Comparison of ENCODE assay signal across 8 cellular contexts in genomic region chr1:204494281-204495077, GRCh38. TPM values are rescaled to one million over a fixed set of nuclear protein-coding genes. Genes with fewer than 3 reads are reported as not detected.
DNase-seq lines count a peak whose midpoint lies in the region; ATAC-seq and TF ChIP-seq lines count a peak whose summit lies in the region.

A gene with protein sequence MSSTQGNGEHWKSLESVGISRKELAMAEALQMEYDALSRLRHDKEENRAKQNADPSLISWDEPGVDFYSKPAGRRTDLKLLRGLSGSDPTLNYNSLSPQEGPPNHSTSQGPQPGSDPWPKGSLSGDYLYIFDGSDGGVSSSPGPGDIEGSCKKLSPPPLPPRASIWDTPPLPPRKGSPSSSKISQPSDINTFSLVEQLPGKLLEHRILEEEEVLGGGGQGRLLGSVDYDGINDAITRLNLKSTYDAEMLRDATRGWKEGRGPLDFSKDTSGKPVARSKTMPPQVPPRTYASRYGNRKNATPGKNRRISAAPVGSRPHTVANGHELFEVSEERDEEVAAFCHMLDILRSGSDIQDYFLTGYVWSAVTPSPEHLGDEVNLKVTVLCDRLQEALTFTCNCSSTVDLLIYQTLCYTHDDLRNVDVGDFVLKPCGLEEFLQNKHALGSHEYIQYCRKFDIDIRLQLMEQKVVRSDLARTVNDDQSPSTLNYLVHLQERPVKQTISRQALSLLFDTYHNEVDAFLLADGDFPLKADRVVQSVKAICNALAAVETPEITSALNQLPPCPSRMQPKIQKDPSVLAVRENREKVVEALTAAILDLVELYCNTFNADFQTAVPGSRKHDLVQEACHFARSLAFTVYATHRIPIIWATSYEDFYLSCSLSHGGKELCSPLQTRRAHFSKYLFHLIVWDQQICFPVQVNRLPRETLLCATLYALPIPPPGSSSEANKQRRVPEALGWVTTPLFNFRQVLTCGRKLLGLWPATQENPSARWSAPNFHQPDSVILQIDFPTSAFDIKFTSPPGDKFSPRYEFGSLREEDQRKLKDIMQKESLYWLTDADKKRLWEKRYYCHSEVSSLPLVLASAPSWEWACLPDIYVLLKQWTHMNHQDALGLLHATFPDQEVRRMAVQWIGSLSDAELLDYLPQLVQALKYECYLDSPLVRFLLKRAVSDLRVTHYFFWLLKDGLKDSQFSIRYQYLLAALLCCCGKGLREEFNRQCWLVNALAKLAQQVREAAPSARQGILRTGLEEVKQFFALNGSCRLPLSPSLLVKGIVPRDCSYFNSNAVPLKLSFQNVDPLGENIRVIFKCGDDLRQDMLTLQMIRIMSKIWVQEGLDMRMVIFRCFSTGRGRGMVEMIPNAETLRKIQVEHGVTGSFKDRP (N-terminal part only) (minus strand): TSS chr1:204494805. CDS start chr1:204469802, 25,003 bp downstream.

- DNase-seq in NCI-H460 (ENCODE audit: extremely low read depth, low read depth) (peak; percentile 79), coronary artery (ENCODE audit: low spot score) (peak; percentile 90), left lobe of liver (ENCODE audit: low spot score) (peak; percentile 85)
- peak; percentile 81 for DNase-seq in activated CD4-positive, alpha-beta T cell treated with anti-CD3 and anti-CD28 coated beads for 48 hours
- DNase-seq in stimulated activated CD4-positive, alpha-beta T cell treated with anti-CD3 and anti-CD28 coated beads, Interleukin-2, amount 100 ng/mL, for 48 hours, result peak; percentile 58 to 61

- H3K4me3 ChIP-seq in coronary artery, result peak within 1 kb of the TSS; percentile 98

- peak; percentile 59 for ATAC-seq in HG03378 (IDR thresholded peaks at IDR 0.05; ENCODE audit: unreplicated experiment)
- peak; percentile 89 for ATAC-seq in left lobe of liver

- TF ChIP-seq CTCF in C4-2B (conservative IDR thresholded peaks at IDR 0.05) (peak; percentile 75), coronary artery (IDR thresholded peaks at IDR 0.05) (peak; percentile 36)

- TF ChIP-seq POLR2A in GM19193 (IDR thresholded peaks at IDR 0.05; ENCODE audit: extremely low read depth, insufficient read depth, insufficient read length), result peak; percentile 58

- peak within 1 kb of the TSS; percentile 95 for H3K27ac ChIP-seq in C4-2B
- peak within 1 kb of the TSS; percentile 82 to 96 for H3K27ac ChIP-seq in coronary artery

RNA-seq across cellular contexts. Expression of the gene that starts here (rescaled TPM):
- total RNA-seq in NCI-H460 (2014; rRNA removed; shearing (Covaris generic)), result 4.3 and 6.1 TPM in 2 replicates
- polyA plus RNA-seq in NCI-H460 (2014; cell fraction: nucleus; rRNA removed), result 5.8 and 12.9 TPM in 2 replicates
- 14.8 TPM for total RNA-seq in left lobe of liver

Comparison
In these comparisons a context has a peak if more than half of its experiments do, and no peak if none do; other contexts are left out.
1. Peak in every context shown above with its lines: DNase-seq, ATAC-seq, H3K4me3 ChIP-seq and H3K27ac ChIP-seq.